ENCODE assay signal across 1 cellular context in the genomic region with DNA sequence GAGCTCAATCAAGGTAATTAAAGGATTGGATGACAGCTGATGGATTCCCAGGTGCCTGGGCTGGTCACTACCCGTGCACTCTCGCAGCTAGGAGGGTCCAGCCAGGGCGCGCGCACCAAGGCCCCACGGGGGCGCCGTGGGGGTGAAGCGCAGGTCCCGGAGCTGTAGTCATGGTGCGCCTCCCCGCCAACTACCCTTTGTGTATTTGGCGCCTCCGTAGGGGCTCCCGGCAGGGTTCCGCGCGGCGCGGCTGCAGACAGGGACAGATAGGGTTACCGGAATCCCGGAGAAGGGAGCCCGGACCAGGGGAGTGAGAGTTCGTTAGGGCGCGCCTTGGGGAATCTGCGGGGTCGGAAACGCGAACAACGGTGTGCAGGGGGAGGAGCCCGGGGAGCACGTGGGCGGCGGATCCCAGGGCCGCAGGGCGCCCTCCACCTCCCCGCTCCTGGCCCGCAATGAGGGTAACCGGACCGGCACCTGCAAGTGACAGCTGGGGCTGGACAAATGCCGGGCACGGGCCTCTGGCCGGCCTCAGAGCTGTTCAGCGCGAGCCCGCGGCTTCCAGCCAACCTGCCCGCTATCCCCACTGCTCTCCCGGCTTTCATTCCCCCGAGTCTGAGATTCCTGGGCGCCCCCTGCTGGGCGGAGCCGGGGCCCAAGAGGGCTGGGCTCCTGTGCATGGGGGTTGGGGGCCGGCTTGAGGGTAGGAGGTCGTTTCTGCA.
TF ChIP-seq lines count a peak whose summit lies in the region.

No MANE protein-coding gene starts in this region.

TF ChIP-seq in HEK293, 187 proteins besides CTCF, POLR2A, EP300 and RAD21 (continued from another document and continues in another):
- TF ChIP-seq GLIS1 (tag by site-specific recombination; IDR thresholded peaks at IDR 0.05): peak; percentile 99
- TF ChIP-seq, protein P1, sequence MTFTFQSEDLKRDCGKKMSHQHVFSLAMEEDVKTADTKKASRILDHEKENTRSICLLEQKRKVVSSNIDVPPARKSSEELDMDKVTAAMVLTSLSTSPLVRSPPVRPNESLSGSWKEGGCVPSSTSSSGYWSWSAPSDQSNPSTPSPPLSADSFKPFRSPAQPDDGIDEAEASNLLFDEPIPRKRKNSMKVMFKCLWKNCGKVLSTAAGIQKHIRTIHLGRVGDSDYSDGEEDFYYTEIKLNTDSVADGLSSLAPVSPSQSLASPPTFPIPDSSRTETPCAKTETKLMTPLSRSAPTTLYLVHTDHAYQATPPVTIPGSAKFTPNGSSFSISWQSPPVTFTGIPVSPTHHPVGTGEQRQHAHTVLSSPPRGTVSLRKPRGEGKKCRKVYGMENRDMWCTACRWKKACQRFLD (tag by site-specific recombination; IDR thresholded peaks at IDR 0.05): peak; percentile 35; the same call in 1 of the 2 replicates
- TF ChIP-seq MZF1 (tag by site-specific recombination; IDR thresholded peaks at IDR 0.05; ENCODE audit: borderline replicate concordance): peak; percentile 70
- peak; percentile 93 for TF ChIP-seq ZNF335 (tag by site-specific recombination; conservative IDR thresholded peaks at IDR 0.05)
- TF ChIP-seq ZNF610 (tag by site-specific recombination; IDR thresholded peaks at IDR 0.05; ENCODE audit: borderline replicate concordance): peak; percentile 43; the same call in 1 of the 2 replicates
- TF ChIP-seq ZNF660 (tag by site-specific recombination; IDR thresholded peaks at IDR 0.05): 0 out of 2 replicates have a peak, but pooled peaks have one; percentile 50
- TF ChIP-seq, protein P2, sequence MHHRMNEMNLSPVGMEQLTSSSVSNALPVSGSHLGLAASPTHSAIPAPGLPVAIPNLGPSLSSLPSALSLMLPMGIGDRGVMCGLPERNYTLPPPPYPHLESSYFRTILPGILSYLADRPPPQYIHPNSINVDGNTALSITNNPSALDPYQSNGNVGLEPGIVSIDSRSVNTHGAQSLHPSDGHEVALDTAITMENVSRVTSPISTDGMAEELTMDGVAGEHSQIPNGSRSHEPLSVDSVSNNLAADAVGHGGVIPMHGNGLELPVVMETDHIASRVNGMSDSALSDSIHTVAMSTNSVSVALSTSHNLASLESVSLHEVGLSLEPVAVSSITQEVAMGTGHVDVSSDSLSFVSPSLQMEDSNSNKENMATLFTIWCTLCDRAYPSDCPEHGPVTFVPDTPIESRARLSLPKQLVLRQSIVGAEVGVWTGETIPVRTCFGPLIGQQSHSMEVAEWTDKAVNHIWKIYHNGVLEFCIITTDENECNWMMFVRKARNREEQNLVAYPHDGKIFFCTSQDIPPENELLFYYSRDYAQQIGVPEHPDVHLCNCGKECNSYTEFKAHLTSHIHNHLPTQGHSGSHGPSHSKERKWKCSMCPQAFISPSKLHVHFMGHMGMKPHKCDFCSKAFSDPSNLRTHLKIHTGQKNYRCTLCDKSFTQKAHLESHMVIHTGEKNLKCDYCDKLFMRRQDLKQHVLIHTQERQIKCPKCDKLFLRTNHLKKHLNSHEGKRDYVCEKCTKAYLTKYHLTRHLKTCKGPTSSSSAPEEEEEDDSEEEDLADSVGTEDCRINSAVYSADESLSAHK (tag by site-specific recombination; IDR thresholded peaks at IDR 0.05): 0 out of 2 replicates have a peak, but pooled peaks have one; percentile 19
- peak; percentile 88 for TF ChIP-seq ZNF341 (tag by site-specific recombination; IDR thresholded peaks at IDR 0.05; ENCODE audit: low read depth)
- TF ChIP-seq ZNF501 (tag by site-specific recombination; IDR thresholded peaks at IDR 0.05): peak; percentile 74; the same call in 1 of the 2 replicates
- TF ChIP-seq, protein P3, sequence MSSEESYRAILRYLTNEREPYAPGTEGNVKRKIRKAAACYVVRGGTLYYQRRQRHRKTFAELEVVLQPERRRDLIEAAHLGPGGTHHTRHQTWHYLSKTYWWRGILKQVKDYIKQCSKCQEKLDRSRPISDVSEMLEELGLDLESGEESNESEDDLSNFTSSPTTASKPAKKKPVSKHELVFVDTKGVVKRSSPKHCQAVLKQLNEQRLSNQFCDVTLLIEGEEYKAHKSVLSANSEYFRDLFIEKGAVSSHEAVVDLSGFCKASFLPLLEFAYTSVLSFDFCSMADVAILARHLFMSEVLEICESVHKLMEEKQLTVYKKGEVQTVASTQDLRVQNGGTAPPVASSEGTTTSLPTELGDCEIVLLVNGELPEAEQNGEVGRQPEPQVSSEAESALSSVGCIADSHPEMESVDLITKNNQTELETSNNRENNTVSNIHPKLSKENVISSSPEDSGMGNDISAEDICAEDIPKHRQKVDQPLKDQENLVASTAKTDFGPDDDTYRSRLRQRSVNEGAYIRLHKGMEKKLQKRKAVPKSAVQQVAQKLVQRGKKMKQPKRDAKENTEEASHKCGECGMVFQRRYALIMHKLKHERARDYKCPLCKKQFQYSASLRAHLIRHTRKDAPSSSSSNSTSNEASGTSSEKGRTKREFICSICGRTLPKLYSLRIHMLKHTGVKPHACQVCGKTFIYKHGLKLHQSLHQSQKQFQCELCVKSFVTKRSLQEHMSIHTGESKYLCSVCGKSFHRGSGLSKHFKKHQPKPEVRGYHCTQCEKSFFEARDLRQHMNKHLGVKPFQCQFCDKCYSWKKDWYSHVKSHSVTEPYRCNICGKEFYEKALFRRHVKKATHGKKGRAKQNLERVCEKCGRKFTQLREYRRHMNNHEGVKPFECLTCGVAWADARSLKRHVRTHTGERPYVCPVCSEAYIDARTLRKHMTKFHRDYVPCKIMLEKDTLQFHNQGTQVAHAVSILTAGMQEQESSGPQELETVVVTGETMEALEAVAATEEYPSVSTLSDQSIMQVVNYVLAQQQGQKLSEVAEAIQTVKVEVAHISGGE (tag by site-specific recombination; conservative IDR thresholded peaks at IDR 0.05; ENCODE audit: low read depth): peak; percentile 34; the same call in 1 of the 2 replicates
- no peak for TF ChIP-seq ZNF830 (tag by site-specific recombination; IDR thresholded peaks at IDR 0.05; ENCODE audit: low read depth)
- peak; percentile 49; the same call in 1 of the 2 replicates for TF ChIP-seq ZSCAN30 (tag by site-specific recombination; IDR thresholded peaks at IDR 0.05)
- TF ChIP-seq, protein P4, sequence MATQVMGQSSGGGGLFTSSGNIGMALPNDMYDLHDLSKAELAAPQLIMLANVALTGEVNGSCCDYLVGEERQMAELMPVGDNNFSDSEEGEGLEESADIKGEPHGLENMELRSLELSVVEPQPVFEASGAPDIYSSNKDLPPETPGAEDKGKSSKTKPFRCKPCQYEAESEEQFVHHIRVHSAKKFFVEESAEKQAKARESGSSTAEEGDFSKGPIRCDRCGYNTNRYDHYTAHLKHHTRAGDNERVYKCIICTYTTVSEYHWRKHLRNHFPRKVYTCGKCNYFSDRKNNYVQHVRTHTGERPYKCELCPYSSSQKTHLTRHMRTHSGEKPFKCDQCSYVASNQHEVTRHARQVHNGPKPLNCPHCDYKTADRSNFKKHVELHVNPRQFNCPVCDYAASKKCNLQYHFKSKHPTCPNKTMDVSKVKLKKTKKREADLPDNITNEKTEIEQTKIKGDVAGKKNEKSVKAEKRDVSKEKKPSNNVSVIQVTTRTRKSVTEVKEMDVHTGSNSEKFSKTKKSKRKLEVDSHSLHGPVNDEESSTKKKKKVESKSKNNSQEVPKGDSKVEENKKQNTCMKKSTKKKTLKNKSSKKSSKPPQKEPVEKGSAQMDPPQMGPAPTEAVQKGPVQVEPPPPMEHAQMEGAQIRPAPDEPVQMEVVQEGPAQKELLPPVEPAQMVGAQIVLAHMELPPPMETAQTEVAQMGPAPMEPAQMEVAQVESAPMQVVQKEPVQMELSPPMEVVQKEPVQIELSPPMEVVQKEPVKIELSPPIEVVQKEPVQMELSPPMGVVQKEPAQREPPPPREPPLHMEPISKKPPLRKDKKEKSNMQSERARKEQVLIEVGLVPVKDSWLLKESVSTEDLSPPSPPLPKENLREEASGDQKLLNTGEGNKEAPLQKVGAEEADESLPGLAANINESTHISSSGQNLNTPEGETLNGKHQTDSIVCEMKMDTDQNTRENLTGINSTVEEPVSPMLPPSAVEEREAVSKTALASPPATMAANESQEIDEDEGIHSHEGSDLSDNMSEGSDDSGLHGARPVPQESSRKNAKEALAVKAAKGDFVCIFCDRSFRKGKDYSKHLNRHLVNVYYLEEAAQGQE (tag by site-specific recombination; IDR thresholded peaks at IDR 0.05): 0 out of 2 replicates have a peak, but pooled peaks have one; percentile 16
- peak; percentile 51; the same call in 1 of the 2 replicates for TF ChIP-seq ZNF785 (tag by site-specific recombination; IDR thresholded peaks at IDR 0.05)
- 0 out of 2 replicates have a peak, but pooled peaks have one; percentile 42 for TF ChIP-seq ZFP69B (tag by site-specific recombination; IDR thresholded peaks at IDR 0.05)
- TF ChIP-seq BCL11A (tag by site-specific recombination; IDR thresholded peaks at IDR 0.05; ENCODE audit: low read depth): peak; percentile 71; the same call in 1 of the 2 replicates
- peak; percentile 53 for TF ChIP-seq ZNF629 (tag by site-specific recombination; IDR thresholded peaks at IDR 0.05)
- TF ChIP-seq ZNF792 (tag by site-specific recombination; IDR thresholded peaks at IDR 0.05): 0 out of 2 replicates have a peak, but pooled peaks have one; percentile 44
- TF ChIP-seq BCL11B (tag by site-specific recombination; IDR thresholded peaks at IDR 0.05; ENCODE audit: low read depth): peak; percentile 72; the same call in 1 of the 2 replicates
- peak; percentile 97 for TF ChIP-seq ZIC2 (tag by site-specific recombination; IDR thresholded peaks at IDR 0.05)
- TF ChIP-seq GFI1B (tag by site-specific recombination; IDR thresholded peaks at IDR 0.05): no peak
- TF ChIP-seq, protein P5, sequence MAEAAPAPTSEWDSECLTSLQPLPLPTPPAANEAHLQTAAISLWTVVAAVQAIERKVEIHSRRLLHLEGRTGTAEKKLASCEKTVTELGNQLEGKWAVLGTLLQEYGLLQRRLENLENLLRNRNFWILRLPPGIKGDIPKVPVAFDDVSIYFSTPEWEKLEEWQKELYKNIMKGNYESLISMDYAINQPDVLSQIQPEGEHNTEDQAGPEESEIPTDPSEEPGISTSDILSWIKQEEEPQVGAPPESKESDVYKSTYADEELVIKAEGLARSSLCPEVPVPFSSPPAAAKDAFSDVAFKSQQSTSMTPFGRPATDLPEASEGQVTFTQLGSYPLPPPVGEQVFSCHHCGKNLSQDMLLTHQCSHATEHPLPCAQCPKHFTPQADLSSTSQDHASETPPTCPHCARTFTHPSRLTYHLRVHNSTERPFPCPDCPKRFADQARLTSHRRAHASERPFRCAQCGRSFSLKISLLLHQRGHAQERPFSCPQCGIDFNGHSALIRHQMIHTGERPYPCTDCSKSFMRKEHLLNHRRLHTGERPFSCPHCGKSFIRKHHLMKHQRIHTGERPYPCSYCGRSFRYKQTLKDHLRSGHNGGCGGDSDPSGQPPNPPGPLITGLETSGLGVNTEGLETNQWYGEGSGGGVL (tag by site-specific recombination; IDR thresholded peaks at IDR 0.05): peak; percentile 44; the same call in 1 of the 2 replicates
- peak; percentile 77 for TF ChIP-seq ZFHX2 (tag by site-specific recombination; conservative IDR thresholded peaks at IDR 0.05)
- peak; percentile 62; the same call in 1 of the 2 replicates for TF ChIP-seq ZNF366 (tag by site-specific recombination; conservative IDR thresholded peaks at IDR 0.05)
- TF ChIP-seq IKZF3 (tag by site-specific recombination; IDR thresholded peaks at IDR 0.05): peak; percentile 92
- peak; percentile 49 for TF ChIP-seq KLF16 (tag by site-specific recombination; IDR thresholded peaks at IDR 0.05)
- TF ChIP-seq ZNF391 (tag by site-specific recombination; IDR thresholded peaks at IDR 0.05; ENCODE audit: borderline replicate concordance, low read depth): peak; percentile 74; the same call in 1 of the 2 replicates
- TF ChIP-seq, protein P6, sequence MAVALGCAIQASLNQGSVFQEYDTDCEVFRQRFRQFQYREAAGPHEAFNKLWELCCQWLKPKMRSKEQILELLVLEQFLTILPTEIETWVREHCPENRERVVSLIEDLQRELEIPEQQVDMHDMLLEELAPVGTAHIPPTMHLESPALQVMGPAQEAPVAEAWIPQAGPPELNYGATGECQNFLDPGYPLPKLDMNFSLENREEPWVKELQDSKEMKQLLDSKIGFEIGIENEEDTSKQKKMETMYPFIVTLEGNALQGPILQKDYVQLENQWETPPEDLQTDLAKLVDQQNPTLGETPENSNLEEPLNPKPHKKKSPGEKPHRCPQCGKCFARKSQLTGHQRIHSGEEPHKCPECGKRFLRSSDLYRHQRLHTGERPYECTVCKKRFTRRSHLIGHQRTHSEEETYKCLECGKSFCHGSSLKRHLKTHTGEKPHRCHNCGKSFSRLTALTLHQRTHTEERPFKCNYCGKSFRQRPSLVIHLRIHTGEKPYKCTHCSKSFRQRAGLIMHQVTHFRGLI (tag by site-specific recombination; IDR thresholded peaks at IDR 0.05): peak; percentile 63; the same call in 1 of the 2 replicates
- TF ChIP-seq ZNF664 (tag by site-specific recombination; IDR thresholded peaks at IDR 0.05): no peak
- peak; percentile 73 for TF ChIP-seq ZBTB8A (tag by site-specific recombination; IDR thresholded peaks at IDR 0.05)
- peak; percentile 94 for TF ChIP-seq ZEB2 (tag by site-specific recombination; IDR thresholded peaks at IDR 0.05)
- peak; percentile 84 for TF ChIP-seq GLIS2 (tag by site-specific recombination; IDR thresholded peaks at IDR 0.05)
- TF ChIP-seq, protein P7, sequence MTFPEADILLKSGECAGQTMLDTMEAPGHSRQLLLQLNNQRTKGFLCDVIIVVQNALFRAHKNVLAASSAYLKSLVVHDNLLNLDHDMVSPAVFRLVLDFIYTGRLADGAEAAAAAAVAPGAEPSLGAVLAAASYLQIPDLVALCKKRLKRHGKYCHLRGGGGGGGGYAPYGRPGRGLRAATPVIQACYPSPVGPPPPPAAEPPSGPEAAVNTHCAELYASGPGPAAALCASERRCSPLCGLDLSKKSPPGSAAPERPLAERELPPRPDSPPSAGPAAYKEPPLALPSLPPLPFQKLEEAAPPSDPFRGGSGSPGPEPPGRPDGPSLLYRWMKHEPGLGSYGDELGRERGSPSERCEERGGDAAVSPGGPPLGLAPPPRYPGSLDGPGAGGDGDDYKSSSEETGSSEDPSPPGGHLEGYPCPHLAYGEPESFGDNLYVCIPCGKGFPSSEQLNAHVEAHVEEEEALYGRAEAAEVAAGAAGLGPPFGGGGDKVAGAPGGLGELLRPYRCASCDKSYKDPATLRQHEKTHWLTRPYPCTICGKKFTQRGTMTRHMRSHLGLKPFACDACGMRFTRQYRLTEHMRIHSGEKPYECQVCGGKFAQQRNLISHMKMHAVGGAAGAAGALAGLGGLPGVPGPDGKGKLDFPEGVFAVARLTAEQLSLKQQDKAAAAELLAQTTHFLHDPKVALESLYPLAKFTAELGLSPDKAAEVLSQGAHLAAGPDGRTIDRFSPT (tag by site-specific recombination; IDR thresholded peaks at IDR 0.05): peak; percentile 22; the same call in 1 of the 2 replicates
- TF ChIP-seq, protein P8, sequence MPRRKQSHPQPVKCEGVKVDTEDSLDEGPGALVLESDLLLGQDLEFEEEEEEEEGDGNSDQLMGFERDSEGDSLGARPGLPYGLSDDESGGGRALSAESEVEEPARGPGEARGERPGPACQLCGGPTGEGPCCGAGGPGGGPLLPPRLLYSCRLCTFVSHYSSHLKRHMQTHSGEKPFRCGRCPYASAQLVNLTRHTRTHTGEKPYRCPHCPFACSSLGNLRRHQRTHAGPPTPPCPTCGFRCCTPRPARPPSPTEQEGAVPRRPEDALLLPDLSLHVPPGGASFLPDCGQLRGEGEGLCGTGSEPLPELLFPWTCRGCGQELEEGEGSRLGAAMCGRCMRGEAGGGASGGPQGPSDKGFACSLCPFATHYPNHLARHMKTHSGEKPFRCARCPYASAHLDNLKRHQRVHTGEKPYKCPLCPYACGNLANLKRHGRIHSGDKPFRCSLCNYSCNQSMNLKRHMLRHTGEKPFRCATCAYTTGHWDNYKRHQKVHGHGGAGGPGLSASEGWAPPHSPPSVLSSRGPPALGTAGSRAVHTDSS (tag by site-specific recombination; IDR thresholded peaks at IDR 0.05): no peak
- 0 out of 2 replicates have a peak, but pooled peaks have one; percentile 40 for TF ChIP-seq ZNF423 (tag by site-specific recombination; IDR thresholded peaks at IDR 0.05)
- TF ChIP-seq ZNF324 (tag by site-specific recombination; IDR thresholded peaks at IDR 0.05): peak; percentile 75; the same call in 1 of the 2 replicates
- peak; percentile 78 for TF ChIP-seq ZBTB17 (tag by site-specific recombination; IDR thresholded peaks at IDR 0.05)
